Comparison of ENCODE assay signal across 9 cellular contexts in the genomic region with DNA sequence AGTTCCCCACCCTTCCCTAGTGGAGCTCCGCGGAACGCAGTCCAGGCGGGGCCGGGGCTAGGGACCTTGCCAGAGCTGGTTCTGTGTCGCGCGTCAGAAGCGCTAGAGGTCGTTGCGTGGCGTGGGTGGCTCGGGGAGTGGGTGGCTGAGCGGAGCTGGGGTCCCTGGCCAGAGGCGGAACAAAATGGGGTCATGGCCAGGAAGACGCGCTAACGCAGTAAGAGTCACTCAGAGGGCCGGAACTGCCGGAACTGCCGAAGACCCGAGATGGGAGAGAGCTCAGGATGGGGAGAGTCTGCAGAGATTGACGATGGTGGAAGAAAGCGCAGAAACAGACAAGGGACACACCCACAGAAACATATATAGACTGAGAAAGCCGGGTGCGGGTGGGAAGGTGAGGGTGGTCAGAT. TPM values are rescaled to one million over a fixed set of nuclear protein-coding genes. Genes with fewer than 3 reads are reported as not detected.
DNase-seq lines count a peak whose midpoint lies in the region; ATAC-seq and TF ChIP-seq lines count a peak whose summit lies in the region.
"Had no signal": no experiment of that assay in that cellular context is flagged by ENCODE, and none has a peak within 500 bp of the region (broad histone marks: within the 10 kb centered on the region; RNA-seq: fewer than 3 reads in every experiment).

No MANE protein-coding gene starts in this region.

- H3K36me3 ChIP-seq in gastrocnemius medialis: no peaks in the 10 kb centered on the region

- H3K27ac ChIP-seq in gastrocnemius medialis: peak overlapping the region; percentile 32 to 64 (median 48)

- intact Hi-C loops in gastrocnemius medialis (cut with DNase I; ENCODE audit: low total_unique reads): no loop called here

- H3K27me3 ChIP-seq in gastrocnemius medialis: peaks cover 6 to 34% (median 14%) of the 10 kb centered on the region in 3 donors

- ATAC-seq in gastrocnemius medialis (no peak), GM21515 (IDR thresholded peaks at IDR 0.05; ENCODE audit: unreplicated experiment) (no peak)

- in situ Hi-C loops in G401 (cut with HindIII; ENCODE audit: low sequenced_read_pairs) (no loop called here), gastrocnemius medialis (cut with MboI; ENCODE audit: low sequenced_read_pairs in 4 of 4) (loop anchor here in 3 of 4 donors (5.0 to 25.0 kb wide), 4 partner anchors 121 to 298 kb away; a partner anchor contains a TSS)

- TF ChIP-seq POLR2A in gastrocnemius medialis (IDR thresholded peaks at IDR 0.05): no peak

- no peaks in the 10 kb centered on the region for H3K9me3 ChIP-seq in gastrocnemius medialis

- H3K4me1 ChIP-seq in gastrocnemius medialis: peaks cover 12 to 21% of the 10 kb centered on the region in 2 donors

- H3K4me3 ChIP-seq in fibroblast of villous mesenchyme (ENCODE audit: low read depth, low read length) (peak overlapping the region; percentile 32), gastrocnemius medialis (peak overlapping the region in 3 of 4 donors; percentile 7 to 39 (median 16))

- TF ChIP-seq CTCF in fibroblast of villous mesenchyme (IDR thresholded peaks at IDR 0.05; ENCODE audit: insufficient read depth, low read depth, low read length) (no peak), gastrocnemius medialis (IDR thresholded peaks at IDR 0.05 in 4 of 5, conservative IDR thresholded peaks at IDR 0.05 in 1 of 5) (no peak)

- DNase-seq in G401 (ENCODE audit: low spot score) (peak; percentile 40), fibroblast of villous mesenchyme (ENCODE audit: low read depth) (no peak), gastrocnemius medialis (no peak), NCI-H146 (lab: John Stamatoyannopoulos, UW) (no peak), NCI-H1048 (lab: John Stamatoyannopoulos, UW) (no peak), CD1c-positive myeloid dendritic cell (ENCODE audit: extremely low spot score) (no peak)
- DNase-seq in activated T-helper 9 cell treated with anti-CD3 and anti-CD28 coated beads, Interleukin-2, amount 50 U/mL, for 16 hours (ENCODE audit: low read depth): peak; percentile 36
- DNase-seq: DMS153 had no signal

RNA-seq across cellular contexts. Expression of a gene that starts 4.8 kb away (rescaled TPM):
- 3.6 and 9.7 TPM in 2 replicates for total RNA-seq in G401 (2014; rRNA removed; shearing (Covaris generic))
- 34.8 and 45.8 TPM in 2 replicates for total RNA-seq in fibroblast of villous mesenchyme
- 1 to 10 TPM; 1.9 to 5.0 (median 2.6) TPM for total RNA-seq in gastrocnemius medialis

RNA-seq across cellular contexts. Expression of a gene that starts 8.1 kb away (rescaled TPM):
- total RNA-seq in G401 (2014; rRNA removed; shearing (Covaris generic)): 93.9 and 119 TPM in 2 replicates
- total RNA-seq in fibroblast of villous mesenchyme: 32.2 and 32.8 TPM in 2 replicates
- 10 to 100 TPM; 12.8 to 24.5 (median 15.9) TPM for total RNA-seq in gastrocnemius medialis

RNA-seq across cellular contexts. Expression of a gene that starts 30.1 kb away (rescaled TPM):
- total RNA-seq in G401 (2014; rRNA removed; shearing (Covaris generic)): 22.2 and 27.9 TPM in 2 replicates
- total RNA-seq in fibroblast of villous mesenchyme (1.3 TPM in 2 replicates), gastrocnemius medialis (1 to 10 TPM in 1 of 4 donors, under 1 TPM in 1, not detected in 2; 0.73 to 2.0 TPM)

RNA-seq across cellular contexts. Expression of a gene that starts 30.9 kb away (rescaled TPM):
- 44.7 and 52.3 TPM in 2 replicates for total RNA-seq in G401 (2014; rRNA removed; shearing (Covaris generic))
- 32.2 and 51.4 TPM in 2 replicates for total RNA-seq in fibroblast of villous mesenchyme
- total RNA-seq in gastrocnemius medialis: 10 to 100 TPM in 1 of 4 donors, 1 to 10 TPM in 3; 6.4 to 11.7 (median 8.1) TPM

RNA-seq across cellular contexts. Expression of a gene that starts 38.1 kb away (rescaled TPM):
- total RNA-seq in G401 (2014; rRNA removed; shearing (Covaris generic)): 16.9 and 22.1 TPM in 2 replicates
- 70.9 and 111 TPM in 2 replicates for total RNA-seq in fibroblast of villous mesenchyme
- total RNA-seq in gastrocnemius medialis: 10 to 100 TPM; 75.5 to 84.9 (median 81.8) TPM

Comparison
In these comparisons a context has a peak if more than half of its experiments do, and no peak if none do; other contexts are left out.
1. DNase-seq: peak in G401 (single experiment) and activated T-helper 9 cell treated with anti-CD3 and anti-CD28 coated beads, Interleukin-2, amount 50 U/mL, for 16 hours (single experiment); none in fibroblast of villous mesenchyme (single experiment), gastrocnemius medialis (0 of 2), NCI-H146 (single experiment), NCI-H1048 (single experiment) and CD1c-positive myeloid dendritic cell (single experiment).